8 cellular contexts compared by ENCODE assay signal in the genomic region with DNA sequence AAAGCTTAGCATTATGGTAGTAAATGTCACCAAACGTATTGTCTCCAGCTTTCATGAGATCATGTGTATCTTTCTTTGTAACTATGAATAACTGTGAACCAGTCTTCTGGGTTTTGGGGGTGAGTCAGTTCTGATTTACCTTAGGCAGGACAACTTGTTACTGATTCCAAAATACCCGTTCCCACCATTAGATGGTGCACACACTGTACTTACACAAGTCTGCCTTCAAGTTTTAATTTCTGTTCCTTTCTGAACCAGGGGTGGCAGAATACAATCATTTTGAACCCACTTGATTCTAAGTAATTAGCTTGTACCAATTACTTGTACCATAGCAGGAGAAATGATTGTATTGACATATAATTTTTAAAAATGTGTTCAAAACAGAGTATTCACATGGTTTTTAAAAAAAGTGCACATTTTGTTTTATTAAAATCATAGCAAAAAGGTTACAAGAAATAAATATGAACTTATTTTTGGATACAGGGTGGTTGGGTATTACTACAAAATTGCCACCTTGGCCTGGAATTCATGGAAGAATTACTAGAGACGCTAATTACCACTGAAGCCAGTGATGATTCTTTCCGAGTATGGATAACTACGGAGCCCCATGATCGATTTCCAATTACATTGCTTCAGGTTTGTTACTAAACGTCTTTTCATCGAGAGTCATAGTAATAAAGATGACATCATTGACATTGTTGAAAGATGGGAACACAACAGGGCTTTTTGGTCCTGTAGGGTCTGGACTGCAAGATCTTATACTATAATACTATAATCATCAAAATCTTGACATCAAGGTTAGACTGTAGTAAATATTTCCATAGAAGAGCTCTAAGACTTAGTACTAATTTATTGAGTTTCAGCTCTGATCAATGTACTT.
DNase-seq lines count a peak whose midpoint lies in the region; TF ChIP-seq lines count a peak whose summit lies in the region.

No MANE protein-coding gene starts in this region.

- H3K9me3 ChIP-seq in SK-N-SH, result no peaks in the 10 kb centered on the region

- H3K9ac ChIP-seq in SK-N-SH, result no peak overlapping the region

- H3K4me3 ChIP-seq in SK-N-SH (ENCODE audit: low read depth in 2 of 2, low read length in 1 of 2) (no peak overlapping the region), epithelial cell of proximal tubule (ENCODE audit: low read depth, low read length) (no peak overlapping the region)

- no peaks in the 10 kb centered on the region for H3K9me2 ChIP-seq in SK-N-SH

- DNase-seq in AG09319 (ENCODE audit: extremely low read depth, low read depth) (peak; percentile 22), NAMALWA (ENCODE audit: low spot score) (peak; percentile 79), SK-N-SH (peak; percentile 64), epithelial cell of proximal tubule (ENCODE audit: low read depth) (peak; percentile 54), myocyte (ENCODE audit: low read depth) (peak; percentile 55), NK-92 (lab: John Stamatoyannopoulos, UW; ENCODE audit: unreplicated experiment) (no peak)
- DNase-seq in activated effector memory CD4-positive, alpha-beta T cell treated with Interleukin-2 at 50 U/mL for 16 hours, result no peak

- no peaks in the 10 kb centered on the region for H3K27me3 ChIP-seq in SK-N-SH (ENCODE audit: insufficient read depth)

- TF ChIP-seq EP300 in SK-N-SH (IDR thresholded peaks at IDR 0.05; ENCODE audit: borderline replicate concordance in 1 of 2, low read depth in 1 of 2, low read length in 1 of 2), result no peak

- H3K79me2 ChIP-seq in SK-N-SH (ENCODE audit: insufficient read depth), result no peaks in the 10 kb centered on the region

- POLR2A ChIA-PET in SK-N-SH (lab: Yijun Ruan, JAX), result no interaction called here

- no peaks in the 10 kb centered on the region for H4K20me1 ChIP-seq in SK-N-SH (ENCODE audit: insufficient read depth)

- H3K27ac ChIP-seq in SK-N-SH (ENCODE audit: low read depth in 2 of 2, low read length in 1 of 2), result no peak overlapping the region

- no peaks in the 10 kb centered on the region for H3K36me3 ChIP-seq in SK-N-SH (replicated peaks in 1 of 2; ENCODE audit: control insufficient read depth in 1 of 2, insufficient read depth in 2 of 2, low read length in 1 of 2)

- TF ChIP-seq RAD21 in SK-N-SH (IDR thresholded peaks at IDR 0.05; ENCODE audit: low read length), result peak; percentile 81

- peaks cover 0 to 16% of the 10 kb centered on the region in 2 experiments; a peak in 2 of 4 replicates for H3K4me1 ChIP-seq in SK-N-SH (ENCODE audit: control insufficient read depth in 1 of 2, insufficient read depth in 2 of 2, low read depth in 1 of 2, low read length in 1 of 2)

- 49% methylated on average over 8 of the region's 8 CpGs for WGBS in SK-N-SH (ENCODE audit: low lambda C conversion rate)

- TF ChIP-seq CTCF in AG09319 (IDR thresholded peaks at IDR 0.05; ENCODE audit: low read depth, low read length) (peak; percentile 48), GM12872 (IDR thresholded peaks at IDR 0.05; ENCODE audit: insufficient read depth, low read depth, low read length) (peak; percentile 60), SK-N-SH (IDR thresholded peaks at IDR 0.05) (peak; percentile 62), epithelial cell of proximal tubule (conservative IDR thresholded peaks at IDR 0.05; ENCODE audit: low read depth, low read length) (peak; percentile 72)

- CTCF ChIA-PET in SK-N-SH (lab: Yijun Ruan, JAX), result interaction anchor here (0.6 to 8.8 kb wide), 47 partner anchors 8 to 356 kb away, joined by 3 to 83 read pairs (median 4); no protein-coding TSS in a partner anchor

- H2AFZ ChIP-seq in SK-N-SH (ENCODE audit: low read depth), result no peak overlapping the region

- no peaks in the 10 kb centered on the region for H3F3A ChIP-seq in SK-N-SH (replicated peaks; ENCODE audit: insufficient read depth)

- H3K4me2 ChIP-seq in SK-N-SH, result no peak overlapping the region

TF ChIP-seq in SK-N-SH, 30 proteins besides CTCF, POLR2A, EP300 and RAD21:
- TF ChIP-seq TAF1 (IDR thresholded peaks at IDR 0.05; ENCODE audit: borderline replicate concordance, low read depth, low read length) (no peak), SMC3 (IDR thresholded peaks at IDR 0.05; ENCODE audit: low read depth, low read length) (peak; percentile 71)

Comparison
In these comparisons a context has a peak if more than half of its experiments do, and no peak if none do; other contexts are left out.
1. DNase-seq: peak in AG09319 (single experiment), NAMALWA (single experiment), SK-N-SH (single experiment), epithelial cell of proximal tubule (single experiment) and myocyte (single experiment); none in activated effector memory CD4-positive, alpha-beta T cell treated with Interleukin-2 at 50 U/mL for 16 hours (single experiment) and NK-92 (single experiment).
2. Peak in every context shown above with its lines, with median percentiles within 50 percentile points of each other: CTCF ChIP-seq.